23 cellular contexts compared by ENCODE assay signal in the genomic region with DNA sequence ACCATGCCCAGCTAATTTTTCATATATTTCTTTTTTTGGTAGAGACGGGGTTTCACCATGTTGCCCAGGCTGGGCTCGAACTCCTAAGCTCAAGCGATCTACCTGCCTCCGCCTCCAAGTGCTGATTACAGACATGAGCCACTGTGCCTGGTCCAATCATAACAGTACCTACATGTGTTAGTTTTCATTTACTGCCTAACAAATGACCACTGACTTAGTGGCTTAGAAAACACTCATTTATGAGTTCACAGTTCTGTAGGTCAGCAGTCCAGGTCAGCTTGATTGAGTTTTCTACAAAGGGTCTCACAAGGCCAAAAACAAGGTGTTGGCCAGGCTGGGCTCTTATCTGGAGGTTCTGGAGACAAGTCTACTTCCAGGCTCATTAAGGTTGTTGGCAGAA.
"Had no signal": no experiment of that assay in that cellular context is flagged by ENCODE, and none has a peak within 500 bp of the region (broad histone marks: within the 10 kb centered on the region; RNA-seq: fewer than 3 reads in every experiment).

No MANE protein-coding gene starts in this region.

- H3K4me3 Mint-ChIP-seq: IgD-negative memory B cell had no signal

- H3K4me2 ChIP-seq: KMS-11, PC-9 had no signal

- DNase-seq: Kasumi-1, MM.1S, NCI-H1092 treated with DMSO at 0.1 percent for 48 hours, NCI-H1436, NCI-H187, NCI-H2029, NCI-H2081 treated with DMSO at 0.1 percent for 48 hours, NCI-H2171, NCI-H226, NCI-H446, NCI-H510A, NCI-H524 treated with DMSO at 0.1 percent for 48 hours, NCI-H69, NCI-H774, OCI-M1, PC-9, Peyer's patch, SHP77 treated with DMSO at 0.1 percent for 48 hours, SJCRH30 had no signal

- H3K36me3 ChIP-seq: Peyer's patch, SJCRH30 had no signal

- H3K4me1 ChIP-seq: Peyer's patch, SJCRH30 had no signal

- H3K27me3 Mint-ChIP-seq: IgD-negative memory B cell had no signal

- ATAC-seq: K562, SK-N-SH treated with all-trans-retinoic acid at 6 μM for 48 hours had no signal

- H3K9me3 ChIP-seq: SJCRH30 had no signal

- H3K9ac ChIP-seq: KMS-11 had no signal

- H3K27ac ChIP-seq: KMS-11, PC-9, Peyer's patch, SJCRH30 had no signal

- H2AFZ ChIP-seq: PC-9 had no signal

- FAIRE-seq: K562 had no signal

- H3K27me3 ChIP-seq: Peyer's patch, SJCRH30 had no signal

- H3K4me3 ChIP-seq: K562, PC-9, Peyer's patch, SJCRH30 had no signal
